1 cellular context compared by ENCODE assay signal in genomic region chr5:128714551-128714950, GRCh38.
TF ChIP-seq lines count a peak whose summit lies in the region.

No MANE protein-coding gene starts in this region.

TF ChIP-seq in GM23338, 12 proteins besides CTCF, POLR2A, EP300 and RAD21:
- TF ChIP-seq ZNF462 (CRISPR knock-in tag; IDR thresholded peaks at IDR 0.05) (no peak), STAT1 (IDR thresholded peaks at IDR 0.05; ENCODE audit: unreplicated experiment) (no peak), POLR2AphosphoS5 (IDR thresholded peaks at IDR 0.05; ENCODE audit: low read depth) (no peak), EZH2 (IDR thresholded peaks at IDR 0.05; ENCODE audit: low read depth, unreplicated experiment) (no peak), ZNF331 (CRISPR knock-in tag; IDR thresholded peaks at IDR 0.05; ENCODE audit: low read depth) (no peak), NANOG (IDR thresholded peaks at IDR 0.05; ENCODE audit: borderline replicate concordance) (no peak), ZNF114 (CRISPR knock-in tag; IDR thresholded peaks at IDR 0.05) (no peak), JUNB (IDR thresholded peaks at IDR 0.05; ENCODE audit: unreplicated experiment) (no peak), ETS1 (IDR thresholded peaks at IDR 0.05) (no peak)
